1 cellular context compared by ENCODE assay signal in the genomic region with DNA sequence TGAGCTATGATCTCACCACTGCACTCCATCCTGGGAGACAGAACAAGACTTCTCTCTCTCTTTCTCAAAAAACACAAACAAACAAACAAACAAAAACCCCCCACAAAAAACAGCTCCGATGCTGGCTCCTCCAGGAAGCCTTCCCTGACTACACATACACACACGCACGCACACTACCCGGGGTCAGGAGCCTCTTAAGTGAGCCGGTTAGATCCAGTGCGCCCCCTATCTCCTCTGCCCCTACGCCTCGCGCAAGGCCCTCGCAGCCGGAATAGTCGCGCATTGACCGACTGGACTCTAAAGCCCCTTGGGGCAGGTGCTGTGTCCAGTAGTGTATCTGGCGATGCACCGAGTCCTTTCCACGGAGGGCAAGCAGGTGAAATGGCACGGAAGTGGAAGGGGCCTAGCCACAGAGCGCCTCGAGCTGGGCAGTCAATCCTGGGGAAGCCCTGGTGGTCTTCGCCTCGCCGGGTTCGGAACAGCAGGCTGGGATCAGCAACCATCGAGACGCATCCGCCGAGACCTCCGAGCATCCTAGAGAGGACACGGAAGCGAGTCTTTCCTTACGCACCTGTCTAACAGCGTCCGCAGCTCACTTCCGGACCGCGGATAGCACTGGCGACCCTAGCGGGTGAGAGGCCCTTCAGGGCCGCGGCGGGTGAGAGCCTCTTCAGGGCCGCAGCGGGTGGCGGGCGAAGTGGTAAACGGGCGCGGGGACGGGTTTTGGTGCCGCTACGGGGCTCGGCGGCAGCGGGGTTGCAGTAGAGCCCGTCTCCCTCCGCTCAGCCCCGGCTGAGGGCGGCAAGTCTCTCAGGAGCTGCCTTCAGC.
TF ChIP-seq lines count a peak whose summit lies in the region.

TSS of gene ZSCAN25 (plus strand) at position 588 of the 828 bp plus-strand sequence. CDS start 2,661 bp downstream, outside the sequence.

TF ChIP-seq in HepG2, 621 proteins besides CTCF, POLR2A, EP300 and RAD21 (continued from another document and continues in another):
- TF ChIP-seq REL (CRISPR knock-in tag; conservative IDR thresholded peaks at IDR 0.05) = peak; percentile 85; the same call in 1 of the 2 replicates
- peak; percentile 93 for TF ChIP-seq ZNF501 (CRISPR knock-in tag; IDR thresholded peaks at IDR 0.05)
- peak; percentile 69 for TF ChIP-seq ARNT2 (CRISPR knock-in tag; IDR thresholded peaks at IDR 0.05; ENCODE audit: low read depth)
- TF ChIP-seq MXD1 (CRISPR knock-in tag; IDR thresholded peaks at IDR 0.05) = peak; percentile 81
- peak; percentile 91 for TF ChIP-seq POGK (CRISPR knock-in tag; conservative IDR thresholded peaks at IDR 0.05)
- TF ChIP-seq NFATC3 (CRISPR knock-in tag; IDR thresholded peaks at IDR 0.05) = peak; percentile 97; the same call in 1 of the 2 replicates
- peak; percentile 80; the same call in 1 of the 2 replicates for TF ChIP-seq AHR (CRISPR knock-in tag; IDR thresholded peaks at IDR 0.05)
- peak; percentile 67 for TF ChIP-seq ZNF777 (CRISPR knock-in tag; IDR thresholded peaks at IDR 0.05)
- 0 out of 2 replicates have a peak, but pooled peaks have one; percentile 39 for TF ChIP-seq CHCHD3 (CRISPR knock-in tag; IDR thresholded peaks at IDR 0.05)
- TF ChIP-seq MBNL3 (CRISPR knock-in tag; conservative IDR thresholded peaks at IDR 0.05) = no peak
- peak; percentile 47; the same call in 1 of the 2 replicates for TF ChIP-seq SP4 (CRISPR knock-in tag; IDR thresholded peaks at IDR 0.05)
- TF ChIP-seq ZIK1 (CRISPR knock-in tag; IDR thresholded peaks at IDR 0.05; ENCODE audit: borderline replicate concordance, low read depth) = peak; percentile 76
- no peak for TF ChIP-seq FOXM1 (CRISPR knock-in tag; IDR thresholded peaks at IDR 0.05)
- no peak; the same call in 1 of the 2 replicates for TF ChIP-seq PRMT3 (CRISPR knock-in tag; IDR thresholded peaks at IDR 0.05; ENCODE audit: borderline replicate concordance, low read depth)
- 0 out of 2 replicates have a peak, but pooled peaks have one; percentile 11 for TF ChIP-seq MIXL1 (CRISPR knock-in tag; IDR thresholded peaks at IDR 0.05)
- TF ChIP-seq ZNF160 (CRISPR knock-in tag; IDR thresholded peaks at IDR 0.05) = peak; percentile 83
- no peak for TF ChIP-seq LCORL (IDR thresholded peaks at IDR 0.05)
- TF ChIP-seq LCORL (CRISPR knock-in tag; IDR thresholded peaks at IDR 0.05) = peak; percentile 71
- TF ChIP-seq ZNF232 (CRISPR knock-in tag; IDR thresholded peaks at IDR 0.05; ENCODE audit: borderline replicate concordance) = no peak
- TF ChIP-seq CERS6 (CRISPR knock-in tag; IDR thresholded peaks at IDR 0.05) = 0 out of 2 replicates have a peak, but pooled peaks have one; percentile 16
- peak; percentile 16; the same call in 1 of the 2 replicates for TF ChIP-seq ZNF12 (CRISPR knock-in tag; IDR thresholded peaks at IDR 0.05)
- TF ChIP-seq, protein P1, sequence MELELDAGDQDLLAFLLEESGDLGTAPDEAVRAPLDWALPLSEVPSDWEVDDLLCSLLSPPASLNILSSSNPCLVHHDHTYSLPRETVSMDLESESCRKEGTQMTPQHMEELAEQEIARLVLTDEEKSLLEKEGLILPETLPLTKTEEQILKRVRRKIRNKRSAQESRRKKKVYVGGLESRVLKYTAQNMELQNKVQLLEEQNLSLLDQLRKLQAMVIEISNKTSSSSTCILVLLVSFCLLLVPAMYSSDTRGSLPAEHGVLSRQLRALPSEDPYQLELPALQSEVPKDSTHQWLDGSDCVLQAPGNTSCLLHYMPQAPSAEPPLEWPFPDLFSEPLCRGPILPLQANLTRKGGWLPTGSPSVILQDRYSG (CRISPR knock-in tag; IDR thresholded peaks at IDR 0.05) = 0 out of 2 replicates have a peak, but pooled peaks have one; percentile 84
- TF ChIP-seq MED13 (CRISPR knock-in tag; IDR thresholded peaks at IDR 0.05) = peak; percentile 72
- peak; percentile 92 for TF ChIP-seq KDM5A (IDR thresholded peaks at IDR 0.05; ENCODE audit: borderline replicate concordance, low read length)
- TF ChIP-seq ZNF780A (CRISPR knock-in tag; IDR thresholded peaks at IDR 0.05) = 0 out of 2 replicates have a peak, but pooled peaks have one; percentile 84
- peak; percentile 87 for TF ChIP-seq HIVEP1 (CRISPR knock-in tag; IDR thresholded peaks at IDR 0.05)
- TF ChIP-seq FOXA3 (CRISPR knock-in tag; IDR thresholded peaks at IDR 0.05) = peak; percentile 62
- TF ChIP-seq MAFG (CRISPR knock-in tag; IDR thresholded peaks at IDR 0.05) = no peak
- TF ChIP-seq, protein P2, sequence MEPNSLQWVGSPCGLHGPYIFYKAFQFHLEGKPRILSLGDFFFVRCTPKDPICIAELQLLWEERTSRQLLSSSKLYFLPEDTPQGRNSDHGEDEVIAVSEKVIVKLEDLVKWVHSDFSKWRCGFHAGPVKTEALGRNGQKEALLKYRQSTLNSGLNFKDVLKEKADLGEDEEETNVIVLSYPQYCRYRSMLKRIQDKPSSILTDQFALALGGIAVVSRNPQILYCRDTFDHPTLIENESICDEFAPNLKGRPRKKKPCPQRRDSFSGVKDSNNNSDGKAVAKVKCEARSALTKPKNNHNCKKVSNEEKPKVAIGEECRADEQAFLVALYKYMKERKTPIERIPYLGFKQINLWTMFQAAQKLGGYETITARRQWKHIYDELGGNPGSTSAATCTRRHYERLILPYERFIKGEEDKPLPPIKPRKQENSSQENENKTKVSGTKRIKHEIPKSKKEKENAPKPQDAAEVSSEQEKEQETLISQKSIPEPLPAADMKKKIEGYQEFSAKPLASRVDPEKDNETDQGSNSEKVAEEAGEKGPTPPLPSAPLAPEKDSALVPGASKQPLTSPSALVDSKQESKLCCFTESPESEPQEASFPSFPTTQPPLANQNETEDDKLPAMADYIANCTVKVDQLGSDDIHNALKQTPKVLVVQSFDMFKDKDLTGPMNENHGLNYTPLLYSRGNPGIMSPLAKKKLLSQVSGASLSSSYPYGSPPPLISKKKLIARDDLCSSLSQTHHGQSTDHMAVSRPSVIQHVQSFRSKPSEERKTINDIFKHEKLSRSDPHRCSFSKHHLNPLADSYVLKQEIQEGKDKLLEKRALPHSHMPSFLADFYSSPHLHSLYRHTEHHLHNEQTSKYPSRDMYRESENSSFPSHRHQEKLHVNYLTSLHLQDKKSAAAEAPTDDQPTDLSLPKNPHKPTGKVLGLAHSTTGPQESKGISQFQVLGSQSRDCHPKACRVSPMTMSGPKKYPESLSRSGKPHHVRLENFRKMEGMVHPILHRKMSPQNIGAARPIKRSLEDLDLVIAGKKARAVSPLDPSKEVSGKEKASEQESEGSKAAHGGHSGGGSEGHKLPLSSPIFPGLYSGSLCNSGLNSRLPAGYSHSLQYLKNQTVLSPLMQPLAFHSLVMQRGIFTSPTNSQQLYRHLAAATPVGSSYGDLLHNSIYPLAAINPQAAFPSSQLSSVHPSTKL (CRISPR knock-in tag; IDR thresholded peaks at IDR 0.05) = peak; percentile 68
- peak; percentile 30 for TF ChIP-seq SMC3 (IDR thresholded peaks at IDR 0.05; ENCODE audit: low read length)
- no peak for TF ChIP-seq SP1 (IDR thresholded peaks at IDR 0.05)
- TF ChIP-seq SP1 (CRISPR knock-in tag; IDR thresholded peaks at IDR 0.05) = peak; percentile 66
- TF ChIP-seq, protein P3, sequence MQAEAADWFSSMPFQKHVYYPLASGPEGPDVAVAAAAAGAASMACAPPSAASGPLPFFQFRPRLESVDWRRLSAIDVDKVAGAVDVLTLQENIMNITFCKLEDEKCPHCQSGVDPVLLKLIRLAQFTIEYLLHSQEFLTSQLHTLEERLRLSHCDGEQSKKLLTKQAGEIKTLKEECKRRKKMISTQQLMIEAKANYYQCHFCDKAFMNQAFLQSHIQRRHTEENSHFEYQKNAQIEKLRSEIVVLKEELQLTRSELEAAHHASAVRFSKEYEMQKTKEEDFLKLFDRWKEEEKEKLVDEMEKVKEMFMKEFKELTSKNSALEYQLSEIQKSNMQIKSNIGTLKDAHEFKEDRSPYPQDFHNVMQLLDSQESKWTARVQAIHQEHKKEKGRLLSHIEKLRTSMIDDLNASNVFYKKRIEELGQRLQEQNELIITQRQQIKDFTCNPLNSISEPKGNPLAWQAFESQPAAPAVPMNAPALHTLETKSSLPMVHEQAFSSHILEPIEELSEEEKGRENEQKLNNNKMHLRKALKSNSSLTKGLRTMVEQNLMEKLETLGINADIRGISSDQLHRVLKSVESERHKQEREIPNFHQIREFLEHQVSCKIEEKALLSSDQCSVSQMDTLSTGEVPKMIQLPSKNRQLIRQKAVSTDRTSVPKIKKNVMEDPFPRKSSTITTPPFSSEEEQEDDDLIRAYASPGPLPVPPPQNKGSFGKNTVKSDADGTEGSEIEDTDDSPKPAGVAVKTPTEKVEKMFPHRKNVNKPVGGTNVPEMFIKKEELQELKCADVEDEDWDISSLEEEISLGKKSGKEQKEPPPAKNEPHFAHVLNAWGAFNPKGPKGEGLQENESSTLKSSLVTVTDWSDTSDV (CRISPR knock-in tag; IDR thresholded peaks at IDR 0.05) = peak; percentile 73
- no peak for TF ChIP-seq PAWR (CRISPR knock-in tag; IDR thresholded peaks at IDR 0.05; ENCODE audit: borderline replicate concordance)
- 0 out of 2 replicates have a peak, but pooled peaks have one; percentile 80 for TF ChIP-seq SMYD3 (CRISPR knock-in tag; IDR thresholded peaks at IDR 0.05)
- TF ChIP-seq MYC (CRISPR knock-in tag; IDR thresholded peaks at IDR 0.05; ENCODE audit: borderline replicate concordance) = peak; percentile 85; the same call in 1 of the 2 replicates
- TF ChIP-seq, protein P4, sequence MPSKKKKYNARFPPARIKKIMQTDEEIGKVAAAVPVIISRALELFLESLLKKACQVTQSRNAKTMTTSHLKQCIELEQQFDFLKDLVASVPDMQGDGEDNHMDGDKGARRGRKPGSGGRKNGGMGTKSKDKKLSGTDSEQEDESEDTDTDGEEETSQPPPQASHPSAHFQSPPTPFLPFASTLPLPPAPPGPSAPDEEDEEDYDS (CRISPR knock-in tag; IDR thresholded peaks at IDR 0.05) = peak; percentile 57; the same call in 1 of the 2 replicates
- TF ChIP-seq ZNF704 (CRISPR knock-in tag; IDR thresholded peaks at IDR 0.05; ENCODE audit: borderline replicate concordance) = peak; percentile 98
- TF ChIP-seq NFKB2 (CRISPR knock-in tag; IDR thresholded peaks at IDR 0.05; ENCODE audit: borderline replicate concordance) = peak; percentile 67; the same call in 1 of the 2 replicates
- TF ChIP-seq ZBTB42 (CRISPR knock-in tag; IDR thresholded peaks at IDR 0.05) = peak; percentile 94; the same call in 1 of the 2 replicates
- TF ChIP-seq, protein P5, sequence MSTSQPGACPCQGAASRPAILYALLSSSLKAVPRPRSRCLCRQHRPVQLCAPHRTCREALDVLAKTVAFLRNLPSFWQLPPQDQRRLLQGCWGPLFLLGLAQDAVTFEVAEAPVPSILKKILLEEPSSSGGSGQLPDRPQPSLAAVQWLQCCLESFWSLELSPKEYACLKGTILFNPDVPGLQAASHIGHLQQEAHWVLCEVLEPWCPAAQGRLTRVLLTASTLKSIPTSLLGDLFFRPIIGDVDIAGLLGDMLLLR (CRISPR knock-in tag; IDR thresholded peaks at IDR 0.05) = peak; percentile 50
- TF ChIP-seq NONO (IDR thresholded peaks at IDR 0.05) = no peak
- peak; percentile 94 for TF ChIP-seq NONO (CRISPR knock-in tag; conservative IDR thresholded peaks at IDR 0.05)
- TF ChIP-seq POLR2AphosphoS5 (IDR thresholded peaks at IDR 0.05; ENCODE audit: low read depth, low read length) = peak; percentile 79
- peak; percentile 42; the same call in 1 of the 2 replicates for TF ChIP-seq NR2F2 (IDR thresholded peaks at IDR 0.05; ENCODE audit: borderline replicate concordance, low read depth)
- no peak; the same call in 1 of the 2 replicates for TF ChIP-seq ZNF460 (CRISPR knock-in tag; IDR thresholded peaks at IDR 0.05; ENCODE audit: borderline replicate concordance)
- TF ChIP-seq ZNF10 (CRISPR knock-in tag; IDR thresholded peaks at IDR 0.05; ENCODE audit: borderline replicate concordance, low read depth) = no peak
- peak; percentile 100 for TF ChIP-seq ZNF337 (CRISPR knock-in tag; IDR thresholded peaks at IDR 0.05; ENCODE audit: borderline replicate concordance, low read depth)
